In the genomic region with DNA sequence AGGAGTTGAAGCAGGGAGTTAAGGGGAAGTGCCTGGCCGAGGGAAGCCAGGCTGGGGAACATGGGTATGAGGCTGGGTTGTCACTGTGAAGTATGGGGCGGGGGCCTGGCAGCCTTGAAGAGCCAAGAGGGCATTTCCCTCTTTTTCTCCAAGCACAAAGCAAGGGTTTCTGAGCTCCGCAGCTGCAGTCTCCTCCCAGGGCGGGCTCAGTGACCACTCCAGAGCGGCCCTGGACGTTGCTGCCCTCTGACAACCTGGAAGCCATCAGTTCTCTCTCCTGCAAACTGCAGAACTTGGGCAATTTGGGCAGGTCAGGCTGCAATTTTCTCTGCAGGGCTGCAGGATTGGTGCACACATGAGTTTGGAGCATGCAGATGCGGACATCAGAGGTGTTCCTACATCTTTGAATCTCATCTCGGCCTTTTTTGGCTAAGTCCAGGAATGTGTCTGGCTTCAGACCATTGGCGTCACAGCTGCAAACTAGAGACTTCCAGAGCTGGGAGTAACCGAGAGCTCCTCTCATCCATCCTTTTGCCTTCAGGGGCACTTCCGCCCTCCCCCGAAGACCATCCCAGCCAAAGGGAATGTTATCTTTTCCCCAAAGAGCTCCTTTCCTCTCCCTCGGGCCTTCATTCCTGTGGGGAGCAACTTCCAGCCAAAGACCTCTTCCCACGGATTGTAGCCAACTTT, we compare ENCODE assay signal across 21 cellular contexts.
"Had no signal": no experiment of that assay in that cellular context is flagged by ENCODE, and none has a peak within 500 bp of the region (broad histone marks: within the 10 kb centered on the region; RNA-seq: fewer than 3 reads in every experiment).

No MANE protein-coding gene starts in this region.

- H3K9me3 Mint-ChIP-seq: activated CD4-positive, alpha-beta memory T cell treated with anti-CD3 and anti-CD28 coated beads, Interleukin-2, amount 10 ng/mL, durations not matched to agents 7 days and 5 days; activated naive CD4-positive, alpha-beta T cell treated with anti-CD3 and anti-CD28 coated beads, Interleukin-2, amount 50 U/mL, for 72 hours had no signal

- H3K27ac ChIP-seq: dorsolateral prefrontal cortex, epithelial cell of prostate, left lung, parathyroid adenoma, spleen, tibial nerve had no signal

- H3K36me3 Mint-ChIP-seq: activated naive CD4-positive, alpha-beta T cell treated with anti-CD3 and anti-CD28 coated beads, Interleukin-2, amount 50 U/mL, for 72 hours; T-cell; WTC11 had no signal

- H3K27ac Mint-ChIP-seq: activated CD4-positive, alpha-beta memory T cell treated with anti-CD3 and anti-CD28 coated beads, Interleukin-2, amount 10 ng/mL, durations not matched to agents 7 days and 5 days; activated naive CD4-positive, alpha-beta T cell treated with anti-CD3 and anti-CD28 coated beads, Interleukin-2, amount 50 U/mL, for 72 hours; endodermal cell; T-cell; WTC11 had no signal

- H3K4me1 Mint-ChIP-seq: activated CD4-positive, alpha-beta memory T cell treated with anti-CD3 and anti-CD28 coated beads, Interleukin-2, amount 10 ng/mL, durations not matched to agents 7 days and 5 days; endodermal cell; T-cell; WTC11 had no signal

- H3K4me1 ChIP-seq: left lung, parathyroid adenoma, spleen, tibial nerve had no signal

- H3K4me3 ChIP-seq: dorsolateral prefrontal cortex, left lung, spleen, tibial nerve had no signal

- DNase-seq: activated CD4-positive, alpha-beta memory T cell treated with anti-CD3 and anti-CD28 coated beads, Interleukin-2, amount 10 ng/mL, durations not matched to agents 7 days and 5 days; activated CD4-positive, alpha-beta T cell treated with anti-CD3 and anti-CD28 coated beads for 4 hours; activated effector memory CD4-positive, alpha-beta T cell treated with anti-CD3 and anti-CD28 coated beads, Interleukin-2, amount 50 U/mL, for 16 hours; amygdala; endodermal cell; foreskin melanocyte; glutamatergic neuron; hippocampal formation; left lung; mammary epithelial cell; SHP77 treated with DMSO at 0.1 percent for 48 hours; spleen; stimulated activated naive CD8-positive, alpha-beta T cell treated with anti-CD3 and anti-CD28 coated beads, Interleukin-15, Interleukin-2, amounts not matched to agents 100 U/mL and 50 U/mL, for 24 hours; T-cell had no signal

- ATAC-seq: activated naive CD4-positive, alpha-beta T cell treated with anti-CD3 and anti-CD28 coated beads, Interleukin-2, amount 50 U/mL, for 72 hours; left lung; SK-N-SH treated with all-trans-retinoic acid at 6 μM for 48 hours; stimulated activated naive CD8-positive, alpha-beta T cell treated with anti-CD3 and anti-CD28 coated beads, Interleukin-15, Interleukin-2, amounts not matched to agents 100 U/mL and 50 U/mL, for 24 hours; T-cell; WTC11 had no signal

- H3K4me3 Mint-ChIP-seq: activated CD4-positive, alpha-beta memory T cell treated with anti-CD3 and anti-CD28 coated beads, Interleukin-2, amount 10 ng/mL, durations not matched to agents 7 days and 5 days; endodermal cell; T-cell; WTC11 had no signal

- H3K36me3 ChIP-seq: left lung, spleen, tibial nerve had no signal

- H3K27me3 ChIP-seq: dorsolateral prefrontal cortex, tibial nerve had no signal
